Comparison of ENCODE assay signal across 17 cellular contexts in genomic region chr22:45322873-45323525, GRCh38. TPM values are rescaled to one million over a fixed set of nuclear protein-coding genes. Genes with fewer than 3 reads are reported as not detected.
A peak's percentile ranks its signal among the peaks of the same experiment; 100 is the strongest.
DNase-seq lines count a peak whose midpoint lies in the region; ATAC-seq and TF ChIP-seq lines count a peak whose summit lies in the region.
"Had no signal": no experiment of that assay in that cellular context is flagged by ENCODE, and none has a peak within 500 bp of the region (broad histone marks: within the 10 kb centered on the region; RNA-seq: fewer than 3 reads in every experiment).

No MANE protein-coding gene starts in this region.

- TF ChIP-seq CTCF in endothelial cell (IDR thresholded peaks at IDR 0.05; ENCODE audit: unreplicated experiment) = no peak
- no peak for TF ChIP-seq CTCF in spleen (IDR thresholded peaks at IDR 0.05 in 8 of 11, conservative IDR thresholded peaks at IDR 0.05 in 3 of 11)

- no peak for DNase-seq in activated naive CD4-positive, alpha-beta T cell (lab: John Stamatoyannopoulos, UW)
- DNase-seq in endothelial cell (ENCODE audit: low spot score) (no peak), spleen (peak; percentile 18)
- DNase-seq: DMS53, H9, Karpas-422, MM.1S, NCI-H1105, NCI-H1694 treated with DMSO at 0.1 percent for 48 hours, SHP77 had no signal

- H3K36me3 Mint-ChIP-seq in activated naive CD4-positive, alpha-beta T cell treated with anti-CD3 and anti-CD28 coated beads, Interleukin-2, amount 50 U/mL, for 24 hours = peaks cover 18% of the 10 kb centered on the region
- peaks cover 48% of the 10 kb centered on the region for H3K36me3 Mint-ChIP-seq in T-helper 1 cell treated with Interleukin-12 subunit alpha and Interleukin-12 subunit beta and Interleukin-4 antibody, amounts not matched to agents 30 μg/mL and 1 μg/mL, for 36 hours (ENCODE audit: low read depth)
- H3K36me3 Mint-ChIP-seq in endothelial cell (ENCODE audit: low read depth, unreplicated experiment) = peaks cover 33% of the 10 kb centered on the region

- ATAC-seq in HG02973 (IDR thresholded peaks at IDR 0.05; ENCODE audit: unreplicated experiment) = no peak
- ATAC-seq in HG02840 (IDR thresholded peaks at IDR 0.05; ENCODE audit: low FRiP score, unreplicated experiment) = no peak
- ATAC-seq: Panc1 had no signal

- H3K27me3 Mint-ChIP-seq in activated naive CD4-positive, alpha-beta T cell treated with anti-CD3 and anti-CD28 coated beads, Interleukin-2, amount 50 U/mL, for 24 hours = no peaks in the 10 kb centered on the region
- H3K27me3 Mint-ChIP-seq in T-helper 1 cell treated with Interleukin-12 subunit alpha and Interleukin-12 subunit beta and Interleukin-4 antibody, amounts not matched to agents 30 μg/mL and 1 μg/mL, for 36 hours (ENCODE audit: low read depth) = no peaks in the 10 kb centered on the region
- H3K27me3 Mint-ChIP-seq in endothelial cell (ENCODE audit: unreplicated experiment) = peaks cover 12% of the 10 kb centered on the region

- H3K27me3 ChIP-seq in spleen (replicated peaks in 1 of 7) = no peaks in the 10 kb centered on the region

- peaks cover 68% of the 10 kb centered on the region for H3K4me1 Mint-ChIP-seq in activated naive CD4-positive, alpha-beta T cell treated with anti-CD3 and anti-CD28 coated beads, Interleukin-2, amount 50 U/mL, for 24 hours
- peaks cover 41% of the 10 kb centered on the region for H3K4me1 Mint-ChIP-seq in T-helper 1 cell treated with Interleukin-12 subunit alpha and Interleukin-12 subunit beta and Interleukin-4 antibody, amounts not matched to agents 30 μg/mL and 1 μg/mL, for 36 hours (ENCODE audit: low read depth)
- peaks cover 11% of the 10 kb centered on the region for H3K4me1 Mint-ChIP-seq in endothelial cell (ENCODE audit: unreplicated experiment)

- peak overlapping the region; percentile 23 for H3K4me3 Mint-ChIP-seq in activated naive CD4-positive, alpha-beta T cell treated with anti-CD3 and anti-CD28 coated beads, Interleukin-2, amount 50 U/mL, for 24 hours
- H3K4me3 Mint-ChIP-seq in T-helper 1 cell treated with Interleukin-12 subunit alpha and Interleukin-12 subunit beta and Interleukin-4 antibody, amounts not matched to agents 30 μg/mL and 1 μg/mL, for 36 hours = peak overlapping the region; percentile 38
- H3K4me3 Mint-ChIP-seq in endothelial cell (ENCODE audit: unreplicated experiment) = peak overlapping the region; percentile 58
- H3K4me3 Mint-ChIP-seq: H9 had no signal

- no peak for TF ChIP-seq POLR2A in spleen (IDR thresholded peaks at IDR 0.05)

- peak overlapping the region in 3 of 8 donors; percentile 5 to 31 (median 25) for H3K27ac ChIP-seq in spleen

- peaks cover under 1 to 39% (median 26%) of the 10 kb centered on the region in 6 donors for H3K4me1 ChIP-seq in spleen

- 89 to 96% (median 91%) methylated on average over 23 to 24 of the region's 24 CpGs for WGBS in spleen, 5 donors

- H3K4me3 ChIP-seq in spleen = no peak overlapping the region

- no peaks in the 10 kb centered on the region for H3K9me3 ChIP-seq in spleen

- intact Hi-C loops in spleen (cut with DNase I; ENCODE audit: low total_unique reads) = no loop called here

- H3K9me3 Mint-ChIP-seq in activated naive CD4-positive, alpha-beta T cell treated with anti-CD3 and anti-CD28 coated beads, Interleukin-2, amount 50 U/mL, for 24 hours = no peaks in the 10 kb centered on the region
- no peaks in the 10 kb centered on the region for H3K9me3 Mint-ChIP-seq in T-helper 1 cell treated with Interleukin-12 subunit alpha and Interleukin-12 subunit beta and Interleukin-4 antibody, amounts not matched to agents 30 μg/mL and 1 μg/mL, for 36 hours
- H3K9me3 Mint-ChIP-seq in endothelial cell (ENCODE audit: unreplicated experiment) = no peaks in the 10 kb centered on the region
- H3K9me3 Mint-ChIP-seq: H9 had no signal

- no peak overlapping the region for H3K27ac Mint-ChIP-seq in activated naive CD4-positive, alpha-beta T cell treated with anti-CD3 and anti-CD28 coated beads, Interleukin-2, amount 50 U/mL, for 24 hours
- peak overlapping the region; percentile 34 for H3K27ac Mint-ChIP-seq in T-helper 1 cell treated with Interleukin-12 subunit alpha and Interleukin-12 subunit beta and Interleukin-4 antibody, amounts not matched to agents 30 μg/mL and 1 μg/mL, for 36 hours
- H3K27ac Mint-ChIP-seq in endothelial cell (ENCODE audit: unreplicated experiment) = no peak overlapping the region
- H3K27ac Mint-ChIP-seq: H9 had no signal

- peaks cover 0 to 64% (median 33%) of the 10 kb centered on the region in 6 donors for H3K36me3 ChIP-seq in spleen

RNA-seq across cellular contexts. Expression of gene FAM118A, which starts 13.3 kb away (rescaled TPM):
- total RNA-seq in endothelial cell (ENCODE audit: unreplicated experiment) (26.6 TPM), spleen (100 to 1,000 TPM in 2 of 7 donors, 10 to 100 TPM in 5; 42.2 to 127 (median 64.6) TPM)
- 100 to 1,000 TPM in 1 of 3 donors, 10 to 100 TPM in 2; 13.0 to 205 (median 22.7) TPM for polyA plus RNA-seq in spleen

RNA-seq across cellular contexts. Expression of gene UPK3A, which starts 38.2 kb away (rescaled TPM):
- total RNA-seq in endothelial cell (ENCODE audit: unreplicated experiment) (not detected), spleen (1 to 10 TPM in 1 of 7 donors, under 1 TPM in 1, not detected in 5; 0.79 to 1.4 TPM)
- polyA plus RNA-seq in spleen = 1 to 10 TPM in 2 of 3 donors, under 1 TPM in 1; 0.35 to 2.7 (median 2.4) TPM
- total RNA-seq: H9 had no signal
- polyA plus RNA-seq: AG04450, BJ had no signal
